Comparison of ENCODE assay signal across 26 cellular contexts in the genomic region with DNA sequence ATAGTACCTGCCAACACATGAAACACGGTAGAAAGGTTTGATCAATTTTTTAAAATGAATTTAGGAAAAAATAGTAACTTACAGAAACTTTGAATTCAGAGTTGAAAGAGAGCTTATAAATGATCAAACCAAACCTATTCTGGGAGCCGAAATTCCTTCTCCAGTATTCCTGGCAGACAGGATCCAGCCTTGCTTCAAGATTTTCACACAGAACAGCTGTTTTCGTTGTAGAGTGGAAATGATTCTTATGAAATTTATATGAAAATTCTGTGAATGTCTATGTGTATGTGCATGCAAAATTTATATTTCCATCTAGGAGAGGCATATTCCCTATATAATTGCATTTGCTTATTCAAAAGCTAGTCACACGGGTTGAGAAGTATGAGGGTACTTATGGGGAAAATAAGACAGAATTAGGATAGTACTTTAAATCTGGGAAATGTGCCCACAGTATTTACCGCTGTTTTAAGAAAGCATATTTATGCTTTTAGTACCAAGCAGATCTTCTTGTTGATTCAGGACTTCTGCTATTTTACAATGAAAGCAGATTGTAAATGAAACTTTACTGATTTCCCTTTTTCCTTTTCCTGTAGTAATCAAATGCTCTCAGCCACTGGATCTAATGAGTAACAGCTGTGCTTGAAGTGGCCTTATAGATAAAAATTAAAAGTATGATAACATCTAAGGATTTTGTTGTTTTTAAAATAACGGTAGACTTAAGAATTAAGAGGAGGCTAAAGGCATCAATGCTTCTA. TPM values are rescaled to one million over a fixed set of nuclear protein-coding genes. Genes with fewer than 3 reads are reported as not detected.
DNase-seq lines count a peak whose midpoint lies in the region; TF ChIP-seq lines count a peak whose summit lies in the region.
"Had no signal": no experiment of that assay in that cellular context is flagged by ENCODE, and none has a peak within 500 bp of the region (broad histone marks: within the 10 kb centered on the region; RNA-seq: fewer than 3 reads in every experiment).

No MANE protein-coding gene starts in this region.

- no peak for TF ChIP-seq CTCF in fibroblast of pulmonary artery (IDR thresholded peaks at IDR 0.05; ENCODE audit: low read length, missing control alignments)

- peaks cover 32 to 59% (median 48%) of the 10 kb centered on the region in 3 donors for H3K4me1 ChIP-seq in skeletal muscle tissue (ENCODE audit: control insufficient read depth in 3 of 3, insufficient read depth in 3 of 3, low read length in 3 of 3)
- H3K4me1 ChIP-seq: BE2C, left lung had no signal

- DNase-seq in EH (ENCODE audit: low read depth) (peak; percentile 57), SK-N-MC (ENCODE audit: low read depth, low spot score) (peak; percentile 93), fibroblast of pulmonary artery (ENCODE audit: low read depth) (no peak), KBM-7 (no peak), substantia nigra (lab: John Stamatoyannopoulos, UW) (no peak)
- no peak for DNase-seq in activated T-cell treated with anti-CD3 and anti-CD28 coated beads, Interleukin-2, amount 50 U/mL, for 48 hours
- DNase-seq: activated CD4-positive, alpha-beta T cell treated with anti-CD3 and anti-CD28 coated beads for 36 hours; activated CD8-positive, alpha-beta memory T cell treated with anti-CD3 and anti-CD28 coated beads, Interleukin-2, amount 10 ng/mL, durations not matched to agents 7 days and 5 days; BE2C; DMS79; effector memory CD4-positive, alpha-beta T cell; esophagus squamous epithelium; head of caudate nucleus; left lung; NCI-H1105; NCI-H2029; NCI-H345; nephron progenitor cell; PC-3; posterior cingulate gyrus; small intestine; stimulated activated naive B cell treated with anti-CD40 and anti-IgM and Interleukin-4, amounts not matched to agents 10 μg/mL and 1 μg/mL and 100 μg/mL, for 72 hours; thyroid gland had no signal

- H3K27ac ChIP-seq in SK-N-MC (peak overlapping the region; percentile 73), skeletal muscle tissue (ENCODE audit: low read depth, low read length) (peak overlapping the region; percentile 59), substantia nigra (ENCODE audit: low read depth, low read length, poor library complexity, severe bottlenecking) (no peak overlapping the region)

- H3K9me3 ChIP-seq in SK-N-MC (ENCODE audit: low read depth, low read length) = no peaks in the 10 kb centered on the region
- no peaks in the 10 kb centered on the region for H3K9me3 ChIP-seq in skeletal muscle tissue (ENCODE audit: control insufficient read depth in 3 of 3, low read length in 3 of 3)
- H3K9me3 ChIP-seq: BE2C, esophagus squamous epithelium, left lung, thyroid gland had no signal

- no peaks in the 10 kb centered on the region for H3K36me3 ChIP-seq in SK-N-MC (ENCODE audit: insufficient read depth, low read length)
- H3K36me3 ChIP-seq in skeletal muscle tissue (ENCODE audit: control insufficient read depth in 3 of 3, insufficient read depth in 3 of 3, low read length in 3 of 3) = no peaks in the 10 kb centered on the region
- H3K36me3 ChIP-seq: BE2C, esophagus squamous epithelium, left lung, thyroid gland had no signal

- H3K4me3 ChIP-seq in SK-N-MC (peak overlapping the region; percentile 59), fibroblast of pulmonary artery (replicated peaks; ENCODE audit: low read depth, low read length) (peak overlapping the region; percentile 17), skeletal muscle tissue (ENCODE audit: low read length in 3 of 3) (peak overlapping the region in 1 of 3 donors; percentile 30)
- H3K4me3 ChIP-seq: esophagus squamous epithelium, left lung, thyroid gland had no signal

- in situ Hi-C loops in KBM-7 (cut with MboI; ENCODE audit: low pct_unique_long_range_greater_than_20kb, low sequenced_read_pairs) = no loop called here

- no peaks in the 10 kb centered on the region for H3K27me3 ChIP-seq in skeletal muscle tissue (ENCODE audit: control insufficient read depth in 3 of 3, insufficient read depth in 3 of 3, low read length in 3 of 3)
- H3K27me3 ChIP-seq: esophagus squamous epithelium, left lung, thyroid gland had no signal

- H3K9ac ChIP-seq in SK-N-MC (ENCODE audit: insufficient read length) = peak overlapping the region; percentile 30
- H3K9ac ChIP-seq in skeletal muscle tissue (ENCODE audit: low read depth in 1 of 3, low read length in 3 of 3) = peak overlapping the region in 1 of 3 donors; percentile 22

RNA-seq across cellular contexts. Expression of a gene that starts 30.4 kb away (rescaled TPM):
- 127 TPM for total RNA-seq in skeletal muscle tissue
- total RNA-seq: activated CD4-positive, alpha-beta T cell treated with anti-CD3 and anti-CD28 coated beads for 36 hours; activated CD8-positive, alpha-beta memory T cell treated with anti-CD3 and anti-CD28 coated beads, Interleukin-2, amount 10 ng/mL, durations not matched to agents 7 days and 5 days; activated naive CD4-positive, alpha-beta T cell treated with anti-CD3 and anti-CD28 coated beads, Interleukin-2, amount 50 U/mL, for 72 hours; PC-3; T-helper 1 cell treated with Interleukin-12 subunit alpha and Interleukin-12 subunit beta and Interleukin-4 antibody, amounts not matched to agents 30 ng/mL and 1 ng/mL, for 36 hours had no signal

Comparison
In these comparisons a context has a peak if more than half of its experiments do, and no peak if none do; other contexts are left out.
1. DNase-seq: peak in EH (single experiment) and SK-N-MC (single experiment); none in fibroblast of pulmonary artery (single experiment), KBM-7 (single experiment), substantia nigra (0 of 49) and activated T-cell treated with anti-CD3 and anti-CD28 coated beads, Interleukin-2, amount 50 U/mL, for 48 hours (0 of 2).